Comparison of ENCODE assay signal across 8 cellular contexts in the genomic region with DNA sequence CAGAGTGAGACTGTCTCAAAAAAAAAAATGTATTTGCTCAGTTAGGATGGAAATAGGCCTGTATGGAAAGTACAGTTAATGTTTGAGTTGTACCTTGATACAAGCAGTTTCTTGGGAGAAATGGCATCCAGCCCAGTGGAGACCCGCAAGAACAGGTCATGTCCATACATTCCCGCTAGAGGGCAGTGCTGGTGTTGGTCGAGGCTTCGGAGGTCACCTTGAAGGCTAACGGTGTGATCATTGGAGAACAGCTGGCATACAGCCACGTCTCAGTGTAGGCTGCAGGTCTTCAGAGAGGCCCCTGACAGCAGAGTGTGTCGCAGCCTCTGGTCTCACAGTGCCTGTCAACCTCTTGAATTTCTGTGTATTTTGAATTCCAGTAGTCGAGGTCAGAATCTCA. TPM values are rescaled to one million over a fixed set of nuclear protein-coding genes. Genes with fewer than 3 reads are reported as not detected.
DNase-seq lines count a peak whose midpoint lies in the region; ATAC-seq and TF ChIP-seq lines count a peak whose summit lies in the region.

No MANE protein-coding gene starts in this region.

- H3K9me3 ChIP-seq in esophagus muscularis mucosa, result no peaks in the 10 kb centered on the region

- H3K27me3 ChIP-seq in esophagus muscularis mucosa, result no peaks in the 10 kb centered on the region

- H3K4me3 ChIP-seq in esophagus muscularis mucosa, result no peak overlapping the region

- TF ChIP-seq POLR2A in esophagus muscularis mucosa (IDR thresholded peaks at IDR 0.05; ENCODE audit: low read depth), result no peak

- H3K9me3 Mint-ChIP-seq in activated CD8-positive, alpha-beta T cell treated with anti-CD3 and anti-CD28 coated beads, Interleukin-2, amount 10 ng/mL, durations not matched to agents 7 days and 5 days (ENCODE audit: insufficient read depth), result peaks cover 12% of the 10 kb centered on the region

- no peak for TF ChIP-seq EP300 in esophagus muscularis mucosa (IDR thresholded peaks at IDR 0.05)

- peaks cover 3 to 15% (median 11%) of the 10 kb centered on the region in 4 donors for H3K36me3 ChIP-seq in esophagus muscularis mucosa

- H3K36me3 Mint-ChIP-seq in activated CD8-positive, alpha-beta T cell treated with anti-CD3 and anti-CD28 coated beads, Interleukin-2, amount 10 ng/mL, durations not matched to agents 7 days and 5 days (ENCODE audit: low read depth), result peaks cover 16% of the 10 kb centered on the region

- no peaks in the 10 kb centered on the region for H3K27me3 Mint-ChIP-seq in activated CD8-positive, alpha-beta T cell treated with anti-CD3 and anti-CD28 coated beads, Interleukin-2, amount 10 ng/mL, durations not matched to agents 7 days and 5 days (ENCODE audit: low read depth)

- no peaks in the 10 kb centered on the region for H3K4me1 Mint-ChIP-seq in activated CD8-positive, alpha-beta T cell treated with anti-CD3 and anti-CD28 coated beads, Interleukin-2, amount 10 ng/mL, durations not matched to agents 7 days and 5 days (ENCODE audit: low read depth)

- peaks cover 0 to 8% (median 5%) of the 10 kb centered on the region in 4 donors for H3K4me1 ChIP-seq in esophagus muscularis mucosa

- no peak overlapping the region for H3K27ac Mint-ChIP-seq in activated CD8-positive, alpha-beta T cell treated with anti-CD3 and anti-CD28 coated beads, Interleukin-2, amount 10 ng/mL, durations not matched to agents 7 days and 5 days

- peak; percentile 57 for ATAC-seq in activated CD8-positive, alpha-beta T cell treated with anti-CD3 and anti-CD28 coated beads, Interleukin-2, amount 10 ng/mL, durations not matched to agents 7 days and 5 days
- ATAC-seq in omental fat pad (ENCODE audit: low FRiP score) (no peak), GM19023 (IDR thresholded peaks at IDR 0.05; ENCODE audit: unreplicated experiment) (no peak), HG03159 (IDR thresholded peaks at IDR 0.05; ENCODE audit: unreplicated experiment) (no peak)

- no peak overlapping the region for H3K27ac ChIP-seq in esophagus muscularis mucosa (replicated peaks in 1 of 4)

- WGBS in esophagus muscularis mucosa, result 15% methylated on average over 4 of the region's 8 CpGs

- DNase-seq in GM10248 (ENCODE audit: extremely low spot score), result peak; percentile 43
- peak; percentile 85 for DNase-seq in NCI-H146 (lab: John Stamatoyannopoulos, UW)
- peak; percentile 66 for DNase-seq in activated CD8-positive, alpha-beta T cell treated with anti-CD3 and anti-CD28 coated beads, Interleukin-2, amount 10 ng/mL, durations not matched to agents 7 days and 5 days
- DNase-seq in esophagus muscularis mucosa (ENCODE audit: extremely low spot score), result no peak
- peak; percentile 25 for DNase-seq in omental fat pad (ENCODE audit: low spot score)
- DNase-seq in NK-92 treated with Interleukin-12 subunit alpha and Interleukin-12 subunit beta, amount 100 ng/mL, for 24 hours (lab: John Stamatoyannopoulos, UW), result no peak

- intact Hi-C loops in esophagus muscularis mucosa (cut with DNase I), result no loop called here

- no peak overlapping the region for H3K4me3 Mint-ChIP-seq in activated CD8-positive, alpha-beta T cell treated with anti-CD3 and anti-CD28 coated beads, Interleukin-2, amount 10 ng/mL, durations not matched to agents 7 days and 5 days

- POLR2A ChIA-PET in GM10248 (lab: Yijun Ruan, JAX), result no interaction called here
- POLR2A ChIA-PET in activated CD8-positive, alpha-beta T cell treated with anti-CD3 and anti-CD28 coated beads, Interleukin-2, amount 10 ng/mL, durations not matched to agents 7 days and 5 days (lab: Charles Lee), result no interaction called here

- CTCF ChIA-PET in GM10248 (lab: Yijun Ruan, JAX), result interaction anchor here (1.1 to 1.6 kb wide), 5 partner anchors 11 to 392 kb away, joined by 3 read pairs; no protein-coding TSS in a partner anchor
- CTCF ChIA-PET in activated CD8-positive, alpha-beta T cell treated with anti-CD3 and anti-CD28 coated beads, Interleukin-2, amount 10 ng/mL, durations not matched to agents 7 days and 5 days (lab: Charles Lee), result no interaction called here

- TF ChIP-seq CTCF in GM10248 (IDR thresholded peaks at IDR 0.05; ENCODE audit: control extremely low read depth, extremely low read depth, low read depth, missing control alignments) (peak; percentile 10), esophagus muscularis mucosa (IDR thresholded peaks at IDR 0.05) (peak; percentile 41 to 55 (median 54)), omental fat pad (IDR thresholded peaks at IDR 0.05) (no peak)

RNA-seq across cellular contexts. Expression of a gene that starts 7.5 kb away (rescaled TPM):
- total RNA-seq in activated CD8-positive, alpha-beta T cell treated with anti-CD3 and anti-CD28 coated beads, Interleukin-2, amount 10 ng/mL, durations not matched to agents 7 days and 5 days, result 1 to 10 TPM; 1.5 to 1.6 TPM
- total RNA-seq in esophagus muscularis mucosa, result 1 to 10 TPM; 1.3 to 3.2 (median 2.2) TPM
- total RNA-seq in omental fat pad, result 1 to 10 TPM in 3 of 4 donors, under 1 TPM in 1; 0.48 to 3.5 (median 1.4) TPM

RNA-seq across cellular contexts. Expression of a gene that starts 26.2 kb away (rescaled TPM):
- 10 to 100 TPM; 15.0 to 17.6 TPM for total RNA-seq in activated CD8-positive, alpha-beta T cell treated with anti-CD3 and anti-CD28 coated beads, Interleukin-2, amount 10 ng/mL, durations not matched to agents 7 days and 5 days
- total RNA-seq in esophagus muscularis mucosa (10 to 100 TPM; 16.8 to 30.3 (median 28.1) TPM), omental fat pad (10 to 100 TPM; 13.6 to 26.8 (median 16.1) TPM)

RNA-seq across cellular contexts. Expression of a gene that starts 46.6 kb away (rescaled TPM):
- total RNA-seq in activated CD8-positive, alpha-beta T cell treated with anti-CD3 and anti-CD28 coated beads, Interleukin-2, amount 10 ng/mL, durations not matched to agents 7 days and 5 days, result 10 to 100 TPM; 15.2 to 15.7 TPM
- 1 to 10 TPM; 6.0 to 10.0 (median 7.2) TPM for total RNA-seq in esophagus muscularis mucosa
- 10 to 100 TPM in 1 of 4 donors, 1 to 10 TPM in 3; 4.9 to 12.9 (median 7.4) TPM for total RNA-seq in omental fat pad

RNA-seq across cellular contexts. Expression of a gene that starts 54.1 kb away (rescaled TPM):
- total RNA-seq in activated CD8-positive, alpha-beta T cell treated with anti-CD3 and anti-CD28 coated beads, Interleukin-2, amount 10 ng/mL, durations not matched to agents 7 days and 5 days, result 10 to 100 TPM; 13.0 to 14.7 TPM
- total RNA-seq in esophagus muscularis mucosa (10 to 100 TPM; 12.2 to 17.4 (median 13.2) TPM), omental fat pad (10 to 100 TPM in 3 of 4 donors, 1 to 10 TPM in 1; 8.0 to 29.2 (median 11.9) TPM)

Comparison
In these comparisons a context has a peak if more than half of its experiments do, and no peak if none do; other contexts are left out.
1. DNase-seq: peak in GM10248 (single experiment), NCI-H146 (single experiment), activated CD8-positive, alpha-beta T cell treated with anti-CD3 and anti-CD28 coated beads, Interleukin-2, amount 10 ng/mL, durations not matched to agents 7 days and 5 days (single experiment) and omental fat pad (single experiment); none in esophagus muscularis mucosa (single experiment) and NK-92 treated with Interleukin-12 subunit alpha and Interleukin-12 subunit beta, amount 100 ng/mL, for 24 hours (single experiment).
2. CTCF ChIP-seq: peak in GM10248 (single experiment) and esophagus muscularis mucosa (3 of 3); none in omental fat pad (0 of 3).